Comparison of ENCODE assay signal across 5 cellular contexts in the genomic region with DNA sequence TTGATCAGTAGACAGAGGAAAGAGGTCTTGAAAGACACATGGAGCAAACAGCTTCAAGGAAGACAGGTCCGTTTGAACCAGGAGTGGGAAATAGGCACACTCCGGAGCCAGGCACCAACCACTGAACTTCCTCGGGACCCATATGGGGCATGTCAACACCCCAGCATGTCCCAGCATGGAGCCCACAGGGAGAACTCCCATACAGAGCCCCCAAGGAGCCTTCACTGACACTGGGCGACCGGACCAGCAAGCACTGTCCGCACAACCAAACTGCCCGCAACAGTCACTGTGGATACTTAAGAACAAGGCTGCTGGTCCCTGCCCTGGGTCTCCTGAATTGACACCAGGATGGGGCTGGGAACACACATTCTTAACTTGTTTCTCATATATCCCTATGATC.
"Had no signal": no experiment of that assay in that cellular context is flagged by ENCODE, and none has a peak within 500 bp of the region (broad histone marks: within the 10 kb centered on the region; RNA-seq: fewer than 3 reads in every experiment).

No MANE protein-coding gene starts in this region.

- DNase-seq: H9, HCEC 1CT, KBM-7 had no signal

- H3K9me3 Mint-ChIP-seq: H9 had no signal

- H3K4me3 Mint-ChIP-seq: GM23338, H9, IgD-negative memory B cell had no signal

- H3K4me1 Mint-ChIP-seq: GM23338, IgD-negative memory B cell had no signal

- ATAC-seq: GM23338 had no signal

- H3K27me3 Mint-ChIP-seq: IgD-negative memory B cell had no signal

- H3K27ac Mint-ChIP-seq: GM23338, H9, IgD-negative memory B cell had no signal
